In genomic region chr15:99441871-99442267, GRCh38 we compare ENCODE assay signal across 12 cellular contexts.
DNase-seq lines count a peak whose midpoint lies in the region; ATAC-seq and TF ChIP-seq lines count a peak whose summit lies in the region.
"Had no signal": no experiment of that assay in that cellular context is flagged by ENCODE, and none has a peak within 500 bp of the region (broad histone marks: within the 10 kb centered on the region; RNA-seq: fewer than 3 reads in every experiment).

No MANE protein-coding gene starts in this region.

- no peaks in the 10 kb centered on the region for H3K9me3 Mint-ChIP-seq in activated CD8-positive, alpha-beta memory T cell treated with anti-CD3 and anti-CD28 coated beads, Interleukin-2, amount 10 ng/mL, durations not matched to agents 7 days and 5 days (ENCODE audit: low read depth)
- H3K9me3 Mint-ChIP-seq: stimulated activated effector memory CD8-positive, alpha-beta T cell treated with anti-CD3 and anti-CD28 coated beads, Interleukin-12 subunit alpha, Interleukin-12 subunit beta, amount 100 ng/mL, for 72 hours had no signal

- H3K36me3 ChIP-seq in colonic mucosa: no peaks in the 10 kb centered on the region
- no peaks in the 10 kb centered on the region for H3K36me3 ChIP-seq in muscle layer of colon (ENCODE audit: insufficient read depth, low read length)
- H3K36me3 ChIP-seq in tibial artery: no peaks in the 10 kb centered on the region
- H3K36me3 ChIP-seq: HAP-1, MG63 had no signal

- peaks cover 4% of the 10 kb centered on the region for H3K4me1 ChIP-seq in colonic mucosa
- H3K4me1 ChIP-seq in muscle layer of colon (ENCODE audit: insufficient read depth, low read length): peaks cover 31% of the 10 kb centered on the region
- H3K4me1 ChIP-seq in tibial artery: peaks cover 4 to 64% (median 45%) of the 10 kb centered on the region in 4 donors

- H3K36me3 Mint-ChIP-seq in activated CD8-positive, alpha-beta memory T cell treated with anti-CD3 and anti-CD28 coated beads, Interleukin-2, amount 10 ng/mL, durations not matched to agents 7 days and 5 days: no peaks in the 10 kb centered on the region
- H3K36me3 Mint-ChIP-seq: stimulated activated effector memory CD8-positive, alpha-beta T cell treated with anti-CD3 and anti-CD28 coated beads, Interleukin-12 subunit alpha, Interleukin-12 subunit beta, amount 100 ng/mL, for 72 hours had no signal

- H3K27ac Mint-ChIP-seq in activated CD8-positive, alpha-beta memory T cell treated with anti-CD3 and anti-CD28 coated beads, Interleukin-2, amount 10 ng/mL, durations not matched to agents 7 days and 5 days: no peak overlapping the region
- H3K27ac Mint-ChIP-seq: stimulated activated effector memory CD8-positive, alpha-beta T cell treated with anti-CD3 and anti-CD28 coated beads, Interleukin-12 subunit alpha, Interleukin-12 subunit beta, amount 100 ng/mL, for 72 hours had no signal

- no peaks in the 10 kb centered on the region for H3K27me3 ChIP-seq in colonic mucosa
- no peaks in the 10 kb centered on the region for H3K27me3 ChIP-seq in muscle layer of colon (ENCODE audit: control insufficient read depth in 1 of 2, insufficient read depth in 2 of 2, low read length in 2 of 2)
- no peaks in the 10 kb centered on the region for H3K27me3 ChIP-seq in tibial artery
- H3K27me3 ChIP-seq: MG63 had no signal

- H3K4me1 Mint-ChIP-seq in activated CD8-positive, alpha-beta memory T cell treated with anti-CD3 and anti-CD28 coated beads, Interleukin-2, amount 10 ng/mL, durations not matched to agents 7 days and 5 days: peaks cover 13% of the 10 kb centered on the region

- H3K9ac ChIP-seq in colonic mucosa (ENCODE audit: low read depth in 2 of 2, low read length in 2 of 2) (no peak overlapping the region), muscle layer of colon (ENCODE audit: low read length) (no peak overlapping the region)

- intact Hi-C loops in colonic mucosa (cut with DNase I): no loop called here
- intact Hi-C loops in tibial artery (cut with DNase I; ENCODE audit: low total_unique reads): no loop called here

- H3K9me3 ChIP-seq in colonic mucosa (no peaks in the 10 kb centered on the region), muscle layer of colon (ENCODE audit: low read length) (no peaks in the 10 kb centered on the region), tibial artery (no peaks in the 10 kb centered on the region)
- H3K9me3 ChIP-seq: HAP-1, MG63 had no signal

- H3K27me3 Mint-ChIP-seq in activated CD8-positive, alpha-beta memory T cell treated with anti-CD3 and anti-CD28 coated beads, Interleukin-2, amount 10 ng/mL, durations not matched to agents 7 days and 5 days: peaks cover 40% of the 10 kb centered on the region

- no peak for TF ChIP-seq POLR2A in GM18505 (IDR thresholded peaks at IDR 0.05; ENCODE audit: borderline replicate concordance, extremely low read depth, insufficient read depth, insufficient read length)

- no peak overlapping the region for H3K4me3 Mint-ChIP-seq in activated CD8-positive, alpha-beta memory T cell treated with anti-CD3 and anti-CD28 coated beads, Interleukin-2, amount 10 ng/mL, durations not matched to agents 7 days and 5 days
- H3K4me3 Mint-ChIP-seq: stimulated activated effector memory CD8-positive, alpha-beta T cell treated with anti-CD3 and anti-CD28 coated beads, Interleukin-12 subunit alpha, Interleukin-12 subunit beta, amount 100 ng/mL, for 72 hours had no signal

- H3K4me3 ChIP-seq in colonic mucosa (no peak overlapping the region), muscle layer of colon (ENCODE audit: low read depth in 1 of 2, low read length in 2 of 2) (no peak overlapping the region), tibial artery (peak overlapping the region in 1 of 2 donors; percentile 22)
- H3K4me3 ChIP-seq: HAP-1, MG63 had no signal

- H3K27ac ChIP-seq in colonic mucosa (peak overlapping the region; percentile 18), muscle layer of colon (ENCODE audit: low read depth, low read length) (peak overlapping the region; percentile 54), tibial artery (peak overlapping the region; percentile 66 to 70)

- no peak for TF ChIP-seq CTCF in colonic mucosa (IDR thresholded peaks at IDR 0.05)
- TF ChIP-seq CTCF in tibial artery (IDR thresholded peaks at IDR 0.05): no peak

- CTCF ChIA-PET in activated CD8-positive, alpha-beta memory T cell treated with anti-CD3 and anti-CD28 coated beads, Interleukin-2, amount 10 ng/mL, durations not matched to agents 7 days and 5 days (lab: Charles Lee): no interaction called here

- DNase-seq in activated CD8-positive, alpha-beta memory T cell treated with anti-CD3 and anti-CD28 coated beads, Interleukin-2, amount 10 ng/mL, durations not matched to agents 7 days and 5 days: peak; percentile 34
- no peak for DNase-seq in activated CD8-positive, alpha-beta memory T cell treated with anti-CD3 and anti-CD28 coated beads, Interleukin-2, amount 50 U/mL, for 48 hours
- no peak for DNase-seq in colonic mucosa
- DNase-seq in tibial artery: peak in 1 of 2 donors; percentile 62
- no peak for DNase-seq in midbrain (lab: John Stamatoyannopoulos, UW)
- DNase-seq: NCI-H446 treated with DMSO at 0.1 percent for 48 hours had no signal

- no peak for ATAC-seq in activated CD8-positive, alpha-beta memory T cell treated with anti-CD3 and anti-CD28 coated beads, Interleukin-2, amount 10 ng/mL, durations not matched to agents 7 days and 5 days
- ATAC-seq in GM18858 (IDR thresholded peaks at IDR 0.05; ENCODE audit: unreplicated experiment): no peak
- no peak for ATAC-seq in GM18505 (IDR thresholded peaks at IDR 0.05; ENCODE audit: unreplicated experiment)
- ATAC-seq: stimulated activated effector memory CD8-positive, alpha-beta T cell treated with anti-CD3 and anti-CD28 coated beads, Interleukin-12 subunit alpha, Interleukin-12 subunit beta, amount 100 ng/mL, for 72 hours had no signal

Comparison
In these comparisons a context has a peak if more than half of its experiments do, and no peak if none do; other contexts are left out.
1. H3K27ac ChIP-seq: peak in every context shown above with its lines; median percentile 68 in tibial artery; 54 in muscle layer of colon; 18 in colonic mucosa.